In the genomic region with DNA sequence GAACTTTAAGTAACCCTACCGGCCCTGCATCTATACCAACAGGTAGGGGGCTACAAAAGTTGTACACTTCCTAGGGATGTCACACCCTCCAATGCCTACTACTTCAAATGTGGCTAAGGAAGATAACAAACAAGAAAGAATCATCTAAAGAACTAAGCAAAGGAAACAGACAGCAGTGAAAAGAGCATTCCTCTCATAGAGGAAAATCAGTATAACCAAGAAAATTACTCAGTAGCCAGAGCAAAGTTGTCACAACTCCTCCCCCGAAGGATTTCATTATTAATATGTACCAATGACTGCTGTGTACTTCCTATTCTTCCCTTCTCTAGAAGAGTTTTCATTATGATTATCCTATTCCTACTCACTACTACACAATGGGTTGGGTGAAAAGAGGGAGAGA, we compare ENCODE assay signal across 26 cellular contexts. TPM values are rescaled to one million over a fixed set of nuclear protein-coding genes. Genes with fewer than 3 reads are reported as not detected.
DNase-seq lines count a peak whose midpoint lies in the region; ATAC-seq and TF ChIP-seq lines count a peak whose summit lies in the region.
"Had no signal": no experiment of that assay in that cellular context is flagged by ENCODE, and none has a peak within 500 bp of the region (broad histone marks: within the 10 kb centered on the region; RNA-seq: fewer than 3 reads in every experiment).

No MANE protein-coding gene starts in this region.

- intact Hi-C loops in activated CD4-positive, alpha-beta T cell treated with anti-CD3 and anti-CD28 coated beads for 36 hours (cut with DNase I, micrococcal nuclease): loop anchor here in 1 of 2 experiments (2.0 kb wide), 1 partner anchor 23 kb away; no protein-coding TSS in a partner anchor
- intact Hi-C loops in CD4-positive, alpha-beta memory T cell (cut with micrococcal nuclease): no loop called here
- intact Hi-C loops in naive thymus-derived CD4-positive, alpha-beta T cell (cut with micrococcal nuclease): loop anchor here in 1 of 2 donors (2.0 kb wide), 1 partner anchor 15 kb away; no protein-coding TSS in a partner anchor
- intact Hi-C loops in head of caudate nucleus (cut with DNase I): no loop called here

- H3K4me3 ChIP-seq in CD4-positive, alpha-beta memory T cell (ENCODE audit: low read length in 2 of 2): no peak overlapping the region
- H3K4me3 ChIP-seq in naive thymus-derived CD4-positive, alpha-beta T cell (ENCODE audit: low read length): no peak overlapping the region
- H3K4me3 ChIP-seq: sigmoid colon, tibial nerve had no signal

- H3K27ac Mint-ChIP-seq in activated CD4-positive, alpha-beta T cell treated with anti-CD3 and anti-CD28 coated beads for 36 hours: peak overlapping the region; percentile 82
- no peak overlapping the region for H3K27ac Mint-ChIP-seq in activated CD4-positive, alpha-beta T cell treated with anti-CD3 and anti-CD28 coated beads, Interleukin-2, amount 10 ng/mL, durations not matched to agents 7 days and 5 days
- peak overlapping the region in 5 of 7 donors; percentile 13 to 90 (median 37) for H3K27ac Mint-ChIP-seq in CD4-positive, alpha-beta memory T cell
- H3K27ac Mint-ChIP-seq in activated naive CD8-positive, alpha-beta T cell treated with anti-CD3 and anti-CD28 coated beads for 36 hours: peak overlapping the region; percentile 4
- peak overlapping the region in 5 of 9 donors; percentile 3 to 32 (median 16) for H3K27ac Mint-ChIP-seq in naive thymus-derived CD4-positive, alpha-beta T cell
- H3K27ac Mint-ChIP-seq in progenitor cell of endocrine pancreas: no peak overlapping the region

- POLR2A ChIA-PET in activated CD4-positive, alpha-beta T cell treated with anti-CD3 and anti-CD28 coated beads for 36 hours (lab: Charles Lee): no interaction called here
- POLR2A ChIA-PET in activated CD4-positive, alpha-beta T cell treated with anti-CD3 and anti-CD28 coated beads, Interleukin-2, amount 10 ng/mL, durations not matched to agents 7 days and 5 days (lab: Charles Lee): no interaction called here
- POLR2A ChIA-PET in CD4-positive, alpha-beta memory T cell (lab: Charles Lee; ENCODE audit: partially characterized antibody): no interaction called here
- POLR2A ChIA-PET in naive thymus-derived CD4-positive, alpha-beta T cell (lab: Charles Lee): no interaction called here

- TF ChIP-seq CTCF in progenitor cell of endocrine pancreas (IDR thresholded peaks at IDR 0.05; ENCODE audit: unreplicated experiment): no peak

- H3K4me3 Mint-ChIP-seq in activated CD4-positive, alpha-beta T cell treated with anti-CD3 and anti-CD28 coated beads for 36 hours: no peak overlapping the region
- H3K4me3 Mint-ChIP-seq in activated CD4-positive, alpha-beta T cell treated with anti-CD3 and anti-CD28 coated beads, Interleukin-2, amount 10 ng/mL, durations not matched to agents 7 days and 5 days: no peak overlapping the region
- peak overlapping the region in 5 of 8 donors; percentile 2 to 31 (median 14) for H3K4me3 Mint-ChIP-seq in CD4-positive, alpha-beta memory T cell
- H3K4me3 Mint-ChIP-seq in activated naive CD8-positive, alpha-beta T cell treated with anti-CD3 and anti-CD28 coated beads for 36 hours: no peak overlapping the region
- H3K4me3 Mint-ChIP-seq in naive thymus-derived CD4-positive, alpha-beta T cell: peak overlapping the region in 6 of 10 donors; percentile 0 to 40 (median 28)
- no peak overlapping the region for H3K4me3 Mint-ChIP-seq in progenitor cell of endocrine pancreas (ENCODE audit: low read depth)
- H3K4me3 Mint-ChIP-seq: neural crest cell had no signal

- H3K4me1 ChIP-seq in CD4-positive, alpha-beta memory T cell (ENCODE audit: insufficient read depth, low read length): peaks cover 36% of the 10 kb centered on the region
- H3K4me1 ChIP-seq in naive thymus-derived CD4-positive, alpha-beta T cell (ENCODE audit: control insufficient read depth in 2 of 2, insufficient read depth in 2 of 2, low read length in 2 of 2): peaks cover 11 to 12% of the 10 kb centered on the region in 2 donors

- CTCF ChIA-PET in activated CD4-positive, alpha-beta T cell treated with anti-CD3 and anti-CD28 coated beads for 36 hours (lab: Charles Lee): interaction anchor here (1.1 to 1.6 kb wide), 2 partner anchors 12 to 118 kb away, joined by 3 read pairs; no protein-coding TSS in a partner anchor
- CTCF ChIA-PET in activated CD4-positive, alpha-beta T cell treated with anti-CD3 and anti-CD28 coated beads, Interleukin-2, amount 10 ng/mL, durations not matched to agents 7 days and 5 days (lab: Charles Lee): no interaction called here
- CTCF ChIA-PET in CD4-positive, alpha-beta memory T cell (lab: Charles Lee; ENCODE audit: partially characterized antibody): interaction anchor here (1.9 kb wide), 1 partner anchor 11 kb away, joined by 8 read pairs; no protein-coding TSS in a partner anchor
- CTCF ChIA-PET in naive thymus-derived CD4-positive, alpha-beta T cell (lab: Charles Lee): no interaction called here

- no peak overlapping the region for H3K27ac ChIP-seq in CD4-positive, alpha-beta memory T cell (ENCODE audit: low read depth, low read length)
- no peak overlapping the region for H3K27ac ChIP-seq in naive thymus-derived CD4-positive, alpha-beta T cell (ENCODE audit: low read depth, low read length)
- H3K27ac ChIP-seq: brain microvascular endothelial cell, RWPE1, sigmoid colon, tibial nerve had no signal

- H3K36me3 Mint-ChIP-seq in activated CD4-positive, alpha-beta T cell treated with anti-CD3 and anti-CD28 coated beads for 36 hours (ENCODE audit: low read depth): peaks cover 39% of the 10 kb centered on the region
- peaks cover 41% of the 10 kb centered on the region for H3K36me3 Mint-ChIP-seq in activated CD4-positive, alpha-beta T cell treated with anti-CD3 and anti-CD28 coated beads, Interleukin-2, amount 10 ng/mL, durations not matched to agents 7 days and 5 days (ENCODE audit: low read depth)
- H3K36me3 Mint-ChIP-seq in CD4-positive, alpha-beta memory T cell: peaks cover 22 to 24% of the 10 kb centered on the region in 2 donors
- H3K36me3 Mint-ChIP-seq in activated naive CD8-positive, alpha-beta T cell treated with anti-CD3 and anti-CD28 coated beads for 36 hours: peaks cover 53% of the 10 kb centered on the region
- H3K36me3 Mint-ChIP-seq in naive thymus-derived CD4-positive, alpha-beta T cell: peaks cover 3 to 44% (median 23%) of the 10 kb centered on the region in 5 donors
- H3K36me3 Mint-ChIP-seq in progenitor cell of endocrine pancreas (ENCODE audit: insufficient read depth): peaks cover 12% of the 10 kb centered on the region

- H3K36me3 ChIP-seq in CD4-positive, alpha-beta memory T cell (ENCODE audit: insufficient read depth, low read length): no peaks in the 10 kb centered on the region
- H3K36me3 ChIP-seq in naive thymus-derived CD4-positive, alpha-beta T cell (ENCODE audit: control insufficient read depth in 2 of 3, insufficient read depth in 3 of 3, low read length in 3 of 3): no peaks in the 10 kb centered on the region
- H3K36me3 ChIP-seq: brain microvascular endothelial cell, sigmoid colon had no signal

- H3K4me1 Mint-ChIP-seq in activated CD4-positive, alpha-beta T cell treated with anti-CD3 and anti-CD28 coated beads for 36 hours: peaks cover 59% of the 10 kb centered on the region
- H3K4me1 Mint-ChIP-seq in activated CD4-positive, alpha-beta T cell treated with anti-CD3 and anti-CD28 coated beads, Interleukin-2, amount 10 ng/mL, durations not matched to agents 7 days and 5 days: peaks cover 37% of the 10 kb centered on the region
- H3K4me1 Mint-ChIP-seq in CD4-positive, alpha-beta memory T cell: peaks cover 43 to 71% (median 56%) of the 10 kb centered on the region in 4 donors
- peaks cover 44% of the 10 kb centered on the region for H3K4me1 Mint-ChIP-seq in activated naive CD8-positive, alpha-beta T cell treated with anti-CD3 and anti-CD28 coated beads for 36 hours
- H3K4me1 Mint-ChIP-seq in naive thymus-derived CD4-positive, alpha-beta T cell: peaks cover 36 to 91% (median 81%) of the 10 kb centered on the region in 7 donors
- H3K4me1 Mint-ChIP-seq in progenitor cell of endocrine pancreas (ENCODE audit: low read depth): peaks cover 4% of the 10 kb centered on the region

- H3K9me3 Mint-ChIP-seq in activated CD4-positive, alpha-beta T cell treated with anti-CD3 and anti-CD28 coated beads for 36 hours (ENCODE audit: low read depth): no peaks in the 10 kb centered on the region
- H3K9me3 Mint-ChIP-seq in activated CD4-positive, alpha-beta T cell treated with anti-CD3 and anti-CD28 coated beads, Interleukin-2, amount 10 ng/mL, durations not matched to agents 7 days and 5 days: no peaks in the 10 kb centered on the region
- no peaks in the 10 kb centered on the region for H3K9me3 Mint-ChIP-seq in CD4-positive, alpha-beta memory T cell
- H3K9me3 Mint-ChIP-seq in activated naive CD8-positive, alpha-beta T cell treated with anti-CD3 and anti-CD28 coated beads for 36 hours: peaks cover 4% of the 10 kb centered on the region
- peaks cover 0 to 2% (median 0%) of the 10 kb centered on the region in 11 donors for H3K9me3 Mint-ChIP-seq in naive thymus-derived CD4-positive, alpha-beta T cell
- H3K9me3 Mint-ChIP-seq in progenitor cell of endocrine pancreas (ENCODE audit: low read depth): no peaks in the 10 kb centered on the region

- peak; percentile 86 for ATAC-seq in activated CD4-positive, alpha-beta T cell treated with anti-CD3 and anti-CD28 coated beads for 36 hours
- ATAC-seq in naive thymus-derived CD4-positive, alpha-beta T cell: no peak
- ATAC-seq: esophagus mucosa, SK-N-SH treated with all-trans-retinoic acid at 6 μM for 48 hours had no signal

- H3K27me3 Mint-ChIP-seq in activated CD4-positive, alpha-beta T cell treated with anti-CD3 and anti-CD28 coated beads for 36 hours: no peaks in the 10 kb centered on the region
- no peaks in the 10 kb centered on the region for H3K27me3 Mint-ChIP-seq in activated CD4-positive, alpha-beta T cell treated with anti-CD3 and anti-CD28 coated beads, Interleukin-2, amount 10 ng/mL, durations not matched to agents 7 days and 5 days
- no peaks in the 10 kb centered on the region for H3K27me3 Mint-ChIP-seq in CD4-positive, alpha-beta memory T cell
- H3K27me3 Mint-ChIP-seq in activated naive CD8-positive, alpha-beta T cell treated with anti-CD3 and anti-CD28 coated beads for 36 hours: no peaks in the 10 kb centered on the region
- no peaks in the 10 kb centered on the region for H3K27me3 Mint-ChIP-seq in naive thymus-derived CD4-positive, alpha-beta T cell
- H3K27me3 Mint-ChIP-seq in progenitor cell of endocrine pancreas: no peaks in the 10 kb centered on the region

- H3K27me3 ChIP-seq in CD4-positive, alpha-beta memory T cell (ENCODE audit: insufficient read depth, low read length): no peaks in the 10 kb centered on the region
- no peaks in the 10 kb centered on the region for H3K27me3 ChIP-seq in naive thymus-derived CD4-positive, alpha-beta T cell (ENCODE audit: control insufficient read depth in 2 of 2, insufficient read depth in 2 of 2, low read length in 2 of 2)
- H3K27me3 ChIP-seq: brain microvascular endothelial cell, sigmoid colon, tibial nerve had no signal

- H3K9me3 ChIP-seq in CD4-positive, alpha-beta memory T cell (ENCODE audit: control insufficient read depth in 1 of 2, low read length in 2 of 2): no peaks in the 10 kb centered on the region
- no peaks in the 10 kb centered on the region for H3K9me3 ChIP-seq in naive thymus-derived CD4-positive, alpha-beta T cell (ENCODE audit: control insufficient read depth in 2 of 3, low read length in 3 of 3)
- H3K9me3 ChIP-seq: sigmoid colon, tibial nerve had no signal

- DNase-seq in activated CD4-positive, alpha-beta T cell treated with anti-CD3 and anti-CD28 coated beads for 36 hours: no peak
- DNase-seq in activated CD4-positive, alpha-beta T cell treated with anti-CD3 and anti-CD28 coated beads, Interleukin-2, amount 10 ng/mL, durations not matched to agents 7 days and 5 days: no peak
- no peak for DNase-seq in CD4-positive, alpha-beta memory T cell
- DNase-seq in activated naive CD8-positive, alpha-beta T cell treated with anti-CD3 and anti-CD28 coated beads for 36 hours: no peak
- no peak for DNase-seq in naive thymus-derived CD4-positive, alpha-beta T cell
- DNase-seq in NCI-H510A treated with DMSO at 0.1 percent for 48 hours (lab: John Stamatoyannopoulos, UW) (no peak), progenitor cell of endocrine pancreas (ENCODE audit: low spot score, unreplicated experiment) (no peak), head of caudate nucleus (no peak)
- DNase-seq: 8988T; brain microvascular endothelial cell; effector CD4-positive, alpha-beta T cell; foreskin melanocyte; GDM1; GOT3; hippocampal formation; NCI-H2029 treated with DMSO at 0.1 percent for 48 hours; NCI-H2227 treated with DMSO at 0.1 percent for 48 hours; NCI-H774; posterior cingulate gyrus; sigmoid colon; stimulated activated CD4-positive, alpha-beta T cell treated with anti-CD3 and anti-CD28 coated beads, Interleukin-15, amount 100 ng/mL, for 24 hours had no signal

RNA-seq across cellular contexts. Expression of gene ANKRD17, which starts 12.6 kb away (rescaled TPM):
- 10 to 100 TPM; 58.4 to 63.7 TPM for total RNA-seq in activated CD4-positive, alpha-beta T cell treated with anti-CD3 and anti-CD28 coated beads for 36 hours
- 10 to 100 TPM; 51.2 to 58.2 TPM for total RNA-seq in activated CD4-positive, alpha-beta T cell treated with anti-CD3 and anti-CD28 coated beads, Interleukin-2, amount 10 ng/mL, durations not matched to agents 7 days and 5 days
- total RNA-seq in CD4-positive, alpha-beta memory T cell: 10 to 100 TPM; 58.4 to 58.7 TPM
- polyA plus RNA-seq in CD4-positive, alpha-beta memory T cell: 10 to 100 TPM in 1 of 2 donors, 1 to 10 TPM in 1; 7.9 to 15.8 TPM
- total RNA-seq in activated naive CD8-positive, alpha-beta T cell treated with anti-CD3 and anti-CD28 coated beads for 36 hours: 10 to 100 TPM; 61.6 to 65.0 TPM
- total RNA-seq in naive thymus-derived CD4-positive, alpha-beta T cell: 10 to 100 TPM; 54.4 to 67.5 (median 59.6) TPM
- polyA plus RNA-seq in naive thymus-derived CD4-positive, alpha-beta T cell: 10 to 100 TPM; 13.1 to 18.4 TPM
- 88.3 and 90.8 TPM in 2 replicates for total RNA-seq in progenitor cell of endocrine pancreas

Comparison
In these comparisons a context has a peak if more than half of its experiments do, and no peak if none do; other contexts are left out.
1. H3K27ac Mint-ChIP-seq: peak in activated CD4-positive, alpha-beta T cell treated with anti-CD3 and anti-CD28 coated beads for 36 hours (single experiment), CD4-positive, alpha-beta memory T cell (5 of 7), activated naive CD8-positive, alpha-beta T cell treated with anti-CD3 and anti-CD28 coated beads for 36 hours (single experiment) and naive thymus-derived CD4-positive, alpha-beta T cell (5 of 9); none in activated CD4-positive, alpha-beta T cell treated with anti-CD3 and anti-CD28 coated beads, Interleukin-2, amount 10 ng/mL, durations not matched to agents 7 days and 5 days (single experiment) and progenitor cell of endocrine pancreas (single experiment).
2. CTCF ChIA-PET loops: an anchor here in activated CD4-positive, alpha-beta T cell treated with anti-CD3 and anti-CD28 coated beads for 36 hours (1.1 to 1.6 kb wide) and CD4-positive, alpha-beta memory T cell (1.9 kb wide); none called in activated CD4-positive, alpha-beta T cell treated with anti-CD3 and anti-CD28 coated beads, Interleukin-2, amount 10 ng/mL, durations not matched to agents 7 days and 5 days and naive thymus-derived CD4-positive, alpha-beta T cell.
3. H3K4me3 Mint-ChIP-seq: peak in CD4-positive, alpha-beta memory T cell (5 of 8) and naive thymus-derived CD4-positive, alpha-beta T cell (6 of 10); none in activated CD4-positive, alpha-beta T cell treated with anti-CD3 and anti-CD28 coated beads for 36 hours (single experiment), activated CD4-positive, alpha-beta T cell treated with anti-CD3 and anti-CD28 coated beads, Interleukin-2, amount 10 ng/mL, durations not matched to agents 7 days and 5 days (single experiment), activated naive CD8-positive, alpha-beta T cell treated with anti-CD3 and anti-CD28 coated beads for 36 hours (single experiment) and progenitor cell of endocrine pancreas (single experiment).